In the genomic region with DNA sequence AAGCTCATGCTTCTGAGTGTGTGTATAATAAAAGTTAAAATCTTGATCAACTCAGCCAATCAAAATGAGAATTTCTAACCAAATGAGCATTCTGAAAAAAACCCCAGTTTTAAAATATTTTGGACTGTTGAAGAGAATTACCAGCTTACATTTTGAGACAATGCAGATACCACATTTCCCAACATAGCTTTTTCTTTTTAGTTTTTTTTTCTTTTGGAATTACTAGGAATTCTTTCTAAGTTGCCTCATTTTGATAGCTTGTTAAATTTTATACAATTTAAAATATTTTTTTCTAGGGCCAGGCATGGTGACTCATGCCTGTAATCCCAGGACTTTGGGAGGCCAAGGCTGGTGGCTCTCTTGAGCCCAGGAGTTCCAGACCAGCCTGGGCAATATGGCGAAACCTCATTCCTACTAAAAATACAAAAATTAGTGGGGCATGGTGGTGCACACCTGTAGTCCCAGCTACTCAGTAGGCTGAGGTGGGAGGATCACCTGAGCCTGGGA, we compare ENCODE assay signal across 13 cellular contexts. TPM values are rescaled to one million over a fixed set of nuclear protein-coding genes. Genes with fewer than 3 reads are reported as not detected.
DNase-seq lines count a peak whose midpoint lies in the region; ATAC-seq and TF ChIP-seq lines count a peak whose summit lies in the region.
"Had no signal": no experiment of that assay in that cellular context is flagged by ENCODE, and none has a peak within 500 bp of the region (broad histone marks: within the 10 kb centered on the region; RNA-seq: fewer than 3 reads in every experiment).

No MANE protein-coding gene starts in this region.

- H3K27ac Mint-ChIP-seq in activated naive CD4-positive, alpha-beta T cell treated with anti-CD3 and anti-CD28 coated beads, Interleukin-2, amount 10 ng/mL, durations not matched to agents 7 days and 5 days: no peak overlapping the region
- H3K27ac Mint-ChIP-seq: activated CD4-positive, alpha-beta memory T cell treated with anti-CD3 and anti-CD28 coated beads for 36 hours had no signal

- no peaks in the 10 kb centered on the region for H3K9me3 Mint-ChIP-seq in activated naive CD4-positive, alpha-beta T cell treated with anti-CD3 and anti-CD28 coated beads, Interleukin-2, amount 10 ng/mL, durations not matched to agents 7 days and 5 days
- H3K9me3 Mint-ChIP-seq: activated CD4-positive, alpha-beta memory T cell treated with anti-CD3 and anti-CD28 coated beads for 36 hours had no signal

- H3K36me3 ChIP-seq in OCI-LY3 (replicated peaks; ENCODE audit: low read depth, low read length) (peaks cover 3% of the 10 kb centered on the region), skeletal muscle satellite cell (ENCODE audit: insufficient read depth, low read length) (no peaks in the 10 kb centered on the region), BE2C (no peaks in the 10 kb centered on the region), left ventricle myocardium inferior (no peaks in the 10 kb centered on the region)

- peaks cover 22% of the 10 kb centered on the region for H3K4me1 ChIP-seq in OCI-LY3 (ENCODE audit: low read length)
- H3K4me1 ChIP-seq in skeletal muscle satellite cell (ENCODE audit: control insufficient read depth, insufficient read depth, low read length): peaks cover 24% of the 10 kb centered on the region
- no peaks in the 10 kb centered on the region for H3K4me1 ChIP-seq in BE2C
- peaks cover 31% of the 10 kb centered on the region for H3K4me1 ChIP-seq in left ventricle myocardium inferior

- DNase-seq in activated naive CD4-positive, alpha-beta T cell treated with anti-CD3 and anti-CD28 coated beads, Interleukin-2, amount 10 ng/mL, durations not matched to agents 7 days and 5 days: no peak
- DNase-seq in activated naive CD4-positive, alpha-beta T cell (lab: John Stamatoyannopoulos, UW): no peak
- DNase-seq in epithelial cell of prostate (ENCODE audit: low read depth, low spot score) (no peak), BE2C (no peak), left ventricle myocardium inferior (no peak)
- DNase-seq: activated CD4-positive, alpha-beta memory T cell treated with anti-CD3 and anti-CD28 coated beads for 36 hours; aorta; NCI-H510A; occipital lobe; stimulated activated CD4-positive, alpha-beta T cell treated with anti-CD3 and anti-CD28 coated beads, Interleukin-2, amount 100 ng/mL, for 48 hours had no signal

- peaks cover 67% of the 10 kb centered on the region for H3K79me2 ChIP-seq in OCI-LY3 (ENCODE audit: low read length)

- H3K4me1 Mint-ChIP-seq in activated naive CD4-positive, alpha-beta T cell treated with anti-CD3 and anti-CD28 coated beads, Interleukin-2, amount 10 ng/mL, durations not matched to agents 7 days and 5 days: peaks cover 11% of the 10 kb centered on the region

- peaks cover 4% of the 10 kb centered on the region for H3K27me3 Mint-ChIP-seq in activated naive CD4-positive, alpha-beta T cell treated with anti-CD3 and anti-CD28 coated beads, Interleukin-2, amount 10 ng/mL, durations not matched to agents 7 days and 5 days
- H3K27me3 Mint-ChIP-seq: activated CD4-positive, alpha-beta memory T cell treated with anti-CD3 and anti-CD28 coated beads for 36 hours had no signal

- H3K4me3 ChIP-seq in OCI-LY3 (ENCODE audit: low read length) (peak overlapping the region; percentile 98), skeletal muscle satellite cell (ENCODE audit: low read length) (peak overlapping the region; percentile 81), BE2C (ENCODE audit: low read depth, low read length) (no peak overlapping the region), left ventricle myocardium inferior (no peak overlapping the region)

- no peaks in the 10 kb centered on the region for H3K9me3 ChIP-seq in OCI-LY3 (ENCODE audit: insufficient read depth, low read length)
- H3K9me3 ChIP-seq in skeletal muscle satellite cell (replicated peaks; ENCODE audit: low read length): no peaks in the 10 kb centered on the region
- H3K9me3 ChIP-seq in BE2C: no peaks in the 10 kb centered on the region
- H3K9me3 ChIP-seq in left ventricle myocardium inferior (replicated peaks): no peaks in the 10 kb centered on the region

- TF ChIP-seq CTCF in OCI-LY3 (IDR thresholded peaks at IDR 0.05; ENCODE audit: low read depth, low read length) (no peak), BE2C (IDR thresholded peaks at IDR 0.05; ENCODE audit: low read depth, low read length) (no peak), left ventricle myocardium inferior (IDR thresholded peaks at IDR 0.05; ENCODE audit: borderline replicate concordance) (no peak)

- H3K9ac ChIP-seq in OCI-LY3 (ENCODE audit: low read length): peak overlapping the region; percentile 91
- peak overlapping the region; percentile 94 for H3K9ac ChIP-seq in skeletal muscle satellite cell (ENCODE audit: low read depth, low read length)

- intact Hi-C loops in left ventricle myocardium inferior (cut with micrococcal nuclease): loop anchor here (5.0 kb wide), 1 partner anchor 128 kb away; no protein-coding TSS in a partner anchor

- peak overlapping the region; percentile 98 for H3K4me3 Mint-ChIP-seq in activated naive CD4-positive, alpha-beta T cell treated with anti-CD3 and anti-CD28 coated beads, Interleukin-2, amount 10 ng/mL, durations not matched to agents 7 days and 5 days

- peaks cover 23% of the 10 kb centered on the region; the same call in 1 of the 2 replicates for H4K20me1 ChIP-seq in OCI-LY3 (ENCODE audit: insufficient read depth, low read length)

- peaks cover 5% of the 10 kb centered on the region for H3K36me3 Mint-ChIP-seq in activated naive CD4-positive, alpha-beta T cell treated with anti-CD3 and anti-CD28 coated beads, Interleukin-2, amount 10 ng/mL, durations not matched to agents 7 days and 5 days
- H3K36me3 Mint-ChIP-seq: activated CD4-positive, alpha-beta memory T cell treated with anti-CD3 and anti-CD28 coated beads for 36 hours had no signal

- H3K4me2 ChIP-seq in OCI-LY3 (ENCODE audit: low read length) (peak overlapping the region; percentile 84), skeletal muscle satellite cell (ENCODE audit: low read length) (peak overlapping the region; percentile 76)

- H2AFZ ChIP-seq in OCI-LY3 (ENCODE audit: low read depth, low read length): no peak overlapping the region

- no peak for ATAC-seq in HG03095 (IDR thresholded peaks at IDR 0.05; ENCODE audit: unreplicated experiment)

- CTCF ChIA-PET in activated naive CD4-positive, alpha-beta T cell treated with anti-CD3 and anti-CD28 coated beads, Interleukin-2, amount 10 ng/mL, durations not matched to agents 7 days and 5 days (lab: Charles Lee): no interaction called here

- no peak overlapping the region for H3K27ac ChIP-seq in OCI-LY3 (ENCODE audit: low read length)
- peak overlapping the region; percentile 81 for H3K27ac ChIP-seq in epithelial cell of prostate
- H3K27ac ChIP-seq in left ventricle myocardium inferior (replicated peaks): no peak overlapping the region

- H3K27me3 ChIP-seq in OCI-LY3 (ENCODE audit: low read depth, low read length) (no peaks in the 10 kb centered on the region), skeletal muscle satellite cell (ENCODE audit: control insufficient read depth, insufficient read depth, low read length) (no peaks in the 10 kb centered on the region), BE2C (no peaks in the 10 kb centered on the region), left ventricle myocardium inferior (ENCODE audit: low read depth) (no peaks in the 10 kb centered on the region)

RNA-seq across cellular contexts. Expression of gene RP2, which starts 2.2 kb away (rescaled TPM):
- total RNA-seq in skeletal muscle satellite cell (2012; rRNA removed): 13.7 and 13.8 TPM in 2 replicates
- polyA plus RNA-seq in BE2C (2012; ENCODE audit: insufficient read depth, insufficient read length, low read depth): 4.2 TPM
- 3.3 TPM for total RNA-seq in left ventricle myocardium inferior

Comparison
In these comparisons a context has a peak if more than half of its experiments do, and no peak if none do; other contexts are left out.
1. H3K4me3 ChIP-seq: peak in OCI-LY3 (single experiment) and skeletal muscle satellite cell (single experiment); none in BE2C (single experiment) and left ventricle myocardium inferior (single experiment).